In the genomic region with DNA sequence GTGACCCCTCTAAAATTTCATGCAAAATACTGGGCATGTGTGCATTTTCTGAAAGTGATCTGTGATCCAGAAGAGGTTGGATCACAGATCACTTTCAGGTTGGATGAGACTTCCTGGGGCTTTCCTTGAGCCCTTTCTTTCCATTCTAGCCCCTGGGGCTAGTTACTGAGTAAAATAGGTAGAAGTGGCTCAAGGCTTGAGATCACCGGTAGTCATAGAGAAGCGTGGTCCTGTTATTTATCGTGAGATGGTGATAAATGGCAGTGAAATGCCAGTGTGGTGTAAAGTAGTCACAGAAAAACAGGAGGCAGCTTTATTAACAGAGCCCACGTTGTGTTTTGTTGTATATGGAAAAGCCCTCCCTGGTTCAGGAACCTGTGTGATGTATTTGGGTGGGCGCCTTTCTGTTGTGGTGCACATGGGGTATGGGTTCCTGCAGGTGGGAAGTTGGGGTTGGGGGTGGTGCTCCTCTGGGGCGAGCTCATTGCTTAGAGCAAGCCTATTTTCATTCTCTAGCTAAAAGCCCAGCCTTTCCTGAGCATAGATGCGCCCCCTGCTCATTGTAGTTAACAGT, we compare ENCODE assay signal across 12 cellular contexts. TPM values are rescaled to one million over a fixed set of nuclear protein-coding genes. Genes with fewer than 3 reads are reported as not detected.
DNase-seq lines count a peak whose midpoint lies in the region; ATAC-seq, FAIRE-seq and TF ChIP-seq lines count a peak whose summit lies in the region.
"Had no signal": no experiment of that assay in that cellular context is flagged by ENCODE, and none has a peak within 500 bp of the region (broad histone marks: within the 10 kb centered on the region; RNA-seq: fewer than 3 reads in every experiment).

No MANE protein-coding gene starts in this region.

- peak overlapping the region; percentile 78 for H3K27ac Mint-ChIP-seq in CD4-positive, alpha-beta T cell

- peak; percentile 72 for FAIRE-seq in endothelial cell of umbilical vein (lab: Jason Lieb, UNC)

- no peak for TF ChIP-seq CTCF in CD4-positive, alpha-beta T cell (IDR thresholded peaks at IDR 0.05)
- no peak for TF ChIP-seq CTCF in Peyer's patch (IDR thresholded peaks at IDR 0.05)
- TF ChIP-seq CTCF in endothelial cell of umbilical vein (IDR thresholded peaks at IDR 0.05; ENCODE audit: extremely low read depth in 1 of 2, insufficient read depth in 1 of 2, low read depth in 1 of 2, low read length in 2 of 2), result no peak

- TF ChIP-seq POLR2A in Peyer's patch (IDR thresholded peaks at IDR 0.05), result no peak
- TF ChIP-seq POLR2A in endothelial cell of umbilical vein (IDR thresholded peaks at IDR 0.05; ENCODE audit: low read depth, low read length), result no peak

- H3K9me3 ChIP-seq in CD4-positive, alpha-beta T cell (ENCODE audit: control insufficient read depth, low read length), result no peaks in the 10 kb centered on the region
- H3K9me3 ChIP-seq in Peyer's patch, result no peaks in the 10 kb centered on the region
- no peaks in the 10 kb centered on the region for H3K9me3 ChIP-seq in endothelial cell of umbilical vein (replicated peaks; ENCODE audit: control insufficient read depth, insufficient read depth, low read length)
- H3K9me3 ChIP-seq in trophoblast cell (ENCODE audit: insufficient read depth, low read depth, low read length), result no peaks in the 10 kb centered on the region
- H3K9me3 ChIP-seq: thoracic aorta had no signal

- H3K9me1 ChIP-seq in endothelial cell of umbilical vein (replicated peaks; ENCODE audit: control insufficient read depth, extremely low read depth, insufficient read depth, low read length), result no peaks in the 10 kb centered on the region

- no peaks in the 10 kb centered on the region for H3K27me3 Mint-ChIP-seq in CD4-positive, alpha-beta T cell

- peak overlapping the region; percentile 52 for H3K18ac ChIP-seq in trophoblast cell (ENCODE audit: low read length)

- no peak overlapping the region for H2BK12ac ChIP-seq in trophoblast cell (ENCODE audit: low read length)

- peak overlapping the region; percentile 13 for H2BK5ac ChIP-seq in trophoblast cell (ENCODE audit: low read depth, low read length, poor library complexity)

- H2AK5ac ChIP-seq in trophoblast cell (ENCODE audit: low read length), result no peak overlapping the region

- peak overlapping the region; percentile 31 for H4K91ac ChIP-seq in trophoblast cell (ENCODE audit: low read depth, low read length)

- H4K20me1 ChIP-seq in endothelial cell of umbilical vein (replicated peaks; ENCODE audit: control insufficient read depth, extremely low read depth, insufficient read depth, low read length), result no peaks in the 10 kb centered on the region

- no peak for DNase-seq in CD4-positive, alpha-beta T cell
- DNase-seq in Peyer's patch (no peak), endothelial cell of umbilical vein (ENCODE audit: low read depth, low spot score) (no peak), trophoblast cell (peak in 1 of 2 donors; percentile 69), DMS53 (lab: John Stamatoyannopoulos, UW) (no peak), HUDEP-2 (lab: John Stamatoyannopoulos, UW; ENCODE audit: unreplicated experiment in 76 of 76) (no peak)
- no peak for DNase-seq in stimulated activated CD4-positive, alpha-beta T cell treated with anti-CD3 and anti-CD28 coated beads, Interleukin-15, amount 100 ng/mL, for 24 hours
- DNase-seq: EL, KBM-7, NCI-H774 had no signal

- no TSS peak for BruUV-seq in endothelial cell of umbilical vein (replicated peaks; lab: Mats Ljungman, UMichigan)

- no CpG with 5 or more reads among the region's 7 CpGs for WGBS in trophoblast cell (ENCODE audit: extremely low coverage, insufficient coverage, insufficient read length)

- H3K4me2 ChIP-seq in endothelial cell of umbilical vein (ENCODE audit: insufficient read depth, low read length) (no peak overlapping the region), trophoblast cell (ENCODE audit: low read length) (no peak overlapping the region)

- dilution Hi-C loops in endothelial cell of umbilical vein (cut with MboI; ENCODE audit: extremely low pct_ligation_motif_present, low sequenced_read_pairs), result no loop called here

- peaks cover 0 to 14% (median 0%) of the 10 kb centered on the region in 3 donors for H3K36me3 ChIP-seq in Peyer's patch
- H3K36me3 ChIP-seq in endothelial cell of umbilical vein (ENCODE audit: control insufficient read depth in 2 of 2, extremely low read depth in 1 of 2, insufficient read depth in 2 of 2, low read length in 2 of 2), result peaks cover 3 to 7% of the 10 kb centered on the region in 2 experiments
- peaks cover 5 to 10% of the 10 kb centered on the region in 2 experiments for H3K36me3 ChIP-seq in trophoblast cell (ENCODE audit: control insufficient read depth in 1 of 2, insufficient read depth in 2 of 2, low read length in 2 of 2)

- POLR2A ChIA-PET in CD4-positive, alpha-beta T cell (lab: Charles Lee), result interaction anchor here (0.9 to 12.8 kb wide), 7 partner anchors 15 to 121 kb away, joined by 3 to 302 read pairs (median 16); no protein-coding TSS in a partner anchor
- POLR2A ChIA-PET in endothelial cell of umbilical vein (lab: Charles Lee), result interaction anchor here (0.6 to 0.8 kb wide), 2 partner anchors 17 to 27 kb away, joined by 5 to 7 read pairs; no protein-coding TSS in a partner anchor

- ATAC-seq in CD4-positive, alpha-beta T cell (ENCODE audit: poor library complexity), result no peak
- ATAC-seq in GM21367 (IDR thresholded peaks at IDR 0.05; ENCODE audit: unreplicated experiment), result no peak

- peak overlapping the region; percentile 40 for H2BK120ac ChIP-seq in trophoblast cell (ENCODE audit: insufficient read depth, low read length, poor library complexity)

- H3K9me3 Mint-ChIP-seq in CD4-positive, alpha-beta T cell, result no peaks in the 10 kb centered on the region

- peaks cover 79% of the 10 kb centered on the region for H3K79me2 ChIP-seq in endothelial cell of umbilical vein (ENCODE audit: control insufficient read depth, insufficient read depth, low read length)
- H3K79me2 ChIP-seq in trophoblast cell (ENCODE audit: control insufficient read depth, insufficient read depth, low read length, poor library complexity), result peaks cover 33% of the 10 kb centered on the region

- H3K23ac ChIP-seq in trophoblast cell (ENCODE audit: low read length), result no peak overlapping the region

- H2AFZ ChIP-seq in endothelial cell of umbilical vein (ENCODE audit: low read depth, low read length), result no peak overlapping the region
- no peak overlapping the region for H2AFZ ChIP-seq in trophoblast cell (ENCODE audit: insufficient read depth, low read length, poor library complexity)

- intact Hi-C loops in CD4-positive, alpha-beta T cell (cut with DNase I, micrococcal nuclease), result loop anchor here in 1 of 2 experiments (2.0 kb wide), 1 partner anchor 35 kb away; no protein-coding TSS in a partner anchor
- intact Hi-C loops in endothelial cell of umbilical vein (cut with micrococcal nuclease), result no loop called here

- peaks cover 86% of the 10 kb centered on the region for H3K4me1 Mint-ChIP-seq in CD4-positive, alpha-beta T cell (ENCODE audit: low read depth)

- H3K9ac ChIP-seq in endothelial cell of umbilical vein (replicated peaks; ENCODE audit: extremely low read depth, insufficient read depth, low read length) (no peak overlapping the region), trophoblast cell (ENCODE audit: low read length) (no peak overlapping the region)

- H3K27ac ChIP-seq in CD4-positive, alpha-beta T cell (ENCODE audit: low read depth, low read length), result peak overlapping the region; percentile 54
- H3K27ac ChIP-seq in Peyer's patch (peak overlapping the region; percentile 50 to 87 (median 66)), endothelial cell of umbilical vein (ENCODE audit: insufficient read depth, low read depth, low read length) (peak overlapping the region; percentile 96), trophoblast cell (ENCODE audit: low read depth, low read length) (peak overlapping the region; percentile 99)

- no peak overlapping the region for H4K8ac ChIP-seq in trophoblast cell (ENCODE audit: low read depth, low read length)

- peak overlapping the region; percentile 68 for H3K4me3 Mint-ChIP-seq in CD4-positive, alpha-beta T cell

- peaks cover 59% of the 10 kb centered on the region for H3K79me1 ChIP-seq in trophoblast cell (ENCODE audit: low read length)

- CTCF ChIA-PET in CD4-positive, alpha-beta T cell (lab: Charles Lee), result interaction anchor here (1.5 to 11.6 kb wide), 4 partner anchors 19 to 121 kb away, joined by 3 to 250 read pairs (median 76); no protein-coding TSS in a partner anchor
- CTCF ChIA-PET in endothelial cell of umbilical vein (lab: Charles Lee), result interaction anchor here (1.1 to 21.9 kb wide), 6 partner anchors 13 to 122 kb away, joined by 3 to 1118 read pairs (median 15); partner anchors contain the start of gene TSPAN14

- no peak overlapping the region for H4K12ac ChIP-seq in trophoblast cell (ENCODE audit: low read depth, low read length)

- H3K4me3 ChIP-seq in Peyer's patch (no peak overlapping the region), endothelial cell of umbilical vein (replicated peaks in 1 of 3; ENCODE audit: insufficient read depth in 1 of 3, low read depth in 1 of 3, low read length in 3 of 3) (no peak overlapping the region), trophoblast cell (ENCODE audit: low read depth, low read length) (no peak overlapping the region)
- H3K4me3 ChIP-seq: thoracic aorta had no signal

- H3K36me3 Mint-ChIP-seq in CD4-positive, alpha-beta T cell (ENCODE audit: low read depth), result peaks cover 74% of the 10 kb centered on the region

- H3K4ac ChIP-seq in trophoblast cell (ENCODE audit: low read depth, low read length), result no peak overlapping the region

- peaks cover 6 to 72% (median 36%) of the 10 kb centered on the region in 4 donors for H3K4me1 ChIP-seq in Peyer's patch
- H3K4me1 ChIP-seq in endothelial cell of umbilical vein (ENCODE audit: control insufficient read depth, extremely low read depth, insufficient read depth, low read length), result peaks cover 94% of the 10 kb centered on the region
- H3K4me1 ChIP-seq in trophoblast cell (ENCODE audit: control insufficient read depth in 1 of 2, insufficient read depth in 2 of 2, low read length in 2 of 2), result peaks cover 76 to 79% of the 10 kb centered on the region in 2 experiments

- no peaks in the 10 kb centered on the region for H3K27me3 ChIP-seq in CD4-positive, alpha-beta T cell (ENCODE audit: control insufficient read depth, insufficient read depth, low read length)
- H3K27me3 ChIP-seq in Peyer's patch (no peaks in the 10 kb centered on the region), endothelial cell of umbilical vein (ENCODE audit: control insufficient read depth in 2 of 2, insufficient read depth in 2 of 2, low read length in 2 of 2) (no peaks in the 10 kb centered on the region), trophoblast cell (ENCODE audit: insufficient read depth, low read length) (no peaks in the 10 kb centered on the region)

- no peak overlapping the region for H3K14ac ChIP-seq in trophoblast cell (ENCODE audit: low read length)

RNA-seq across cellular contexts. Expression of gene SH2D4B, which starts 34.0 kb away (rescaled TPM):
- total RNA-seq in CD4-positive, alpha-beta T cell, result under 1 TPM; 0.16 to 0.31 TPM
- not detected for total RNA-seq in Peyer's patch
- not detected in 2 replicates for total RNA-seq in endothelial cell of umbilical vein
- not detected in 2 replicates for polyA plus RNA-seq in endothelial cell of umbilical vein
- not detected in 2 replicates for polyA plus RNA-seq in endothelial cell of umbilical vein (2011; cell fraction: cytosol; rRNA removed)
- polyA plus RNA-seq in endothelial cell of umbilical vein (2011; cell fraction: nucleus; rRNA removed), result 0.04 and 0.08 TPM in 2 replicates
- not detected in 2 replicates for polyA plus RNA-seq in endothelial cell of umbilical vein (2012)
- polyA minus RNA-seq in endothelial cell of umbilical vein, result 0.07 TPM in 1 of 2 replicates, not detected in the other
- polyA minus RNA-seq in endothelial cell of umbilical vein (2011; cell fraction: cytosol; rRNA and poly(A)+ RNA removed), result not detected
- polyA minus RNA-seq in endothelial cell of umbilical vein (2011; cell fraction: nucleus; rRNA and poly(A)+ RNA removed), result 0.14 TPM in 2 replicates
- 0.10 and 0.19 TPM in 2 replicates for polyA plus RNA-seq in trophoblast cell (2013)

RNA-seq across cellular contexts. Expression of gene TSPAN14, which starts 49.6 kb away (rescaled TPM):
- 100 to 1,000 TPM; 167 to 168 TPM for total RNA-seq in CD4-positive, alpha-beta T cell
- total RNA-seq in Peyer's patch (10 to 100 TPM; 51.2 to 72.0 (median 68.0) TPM), endothelial cell of umbilical vein (237 and 242 TPM in 2 replicates)
- 210 and 211 TPM in 2 replicates for polyA plus RNA-seq in endothelial cell of umbilical vein
- 175 and 189 TPM in 2 replicates for polyA plus RNA-seq in endothelial cell of umbilical vein (2011; cell fraction: cytosol; rRNA removed)
- 188 and 193 TPM in 2 replicates for polyA plus RNA-seq in endothelial cell of umbilical vein (2011; cell fraction: nucleus; rRNA removed)
- polyA plus RNA-seq in endothelial cell of umbilical vein (2012), result 199 and 207 TPM in 2 replicates
- 175 and 203 TPM in 2 replicates for polyA minus RNA-seq in endothelial cell of umbilical vein
- 8.0 TPM for polyA minus RNA-seq in endothelial cell of umbilical vein (2011; cell fraction: cytosol; rRNA and poly(A)+ RNA removed)
- polyA minus RNA-seq in endothelial cell of umbilical vein (2011; cell fraction: nucleus; rRNA and poly(A)+ RNA removed), result 82.2 and 84.2 TPM in 2 replicates
- polyA plus RNA-seq in trophoblast cell (2013), result 77.2 and 78.0 TPM in 2 replicates
